26 cellular contexts compared by ENCODE assay signal in genomic region chr17:41111151-41111885, GRCh38. TPM values are rescaled to one million over a fixed set of nuclear protein-coding genes. Genes with fewer than 3 reads are reported as not detected.
DNase-seq lines count a peak whose midpoint lies in the region; FAIRE-seq and TF ChIP-seq lines count a peak whose summit lies in the region.
"Had no signal": no experiment of that assay in that cellular context is flagged by ENCODE, and none has a peak within 500 bp of the region (broad histone marks: within the 10 kb centered on the region; RNA-seq: fewer than 3 reads in every experiment).

No MANE protein-coding gene starts in this region.

- intact Hi-C loops in stomach (cut with DNase I; ENCODE audit: low total_unique reads) (no loop called here), adrenal gland (cut with DNase I) (no loop called here)

- no peak overlapping the region for H3K18ac ChIP-seq in mesendoderm (ENCODE audit: low read length)

- no peak overlapping the region for H2BK5ac ChIP-seq in mesendoderm (ENCODE audit: low read length)

- H3K79me1 ChIP-seq in mesendoderm (ENCODE audit: low read length): no peaks in the 10 kb centered on the region

- TF ChIP-seq POLR2A in stomach (IDR thresholded peaks at IDR 0.05) (no peak), adrenal gland (IDR thresholded peaks at IDR 0.05) (no peak)

- H3K79me2 ChIP-seq in mesendoderm (ENCODE audit: control insufficient read depth, insufficient read depth, low read length): no peaks in the 10 kb centered on the region

- H3K36me3 ChIP-seq in mesendoderm (ENCODE audit: control insufficient read depth, insufficient read depth, low read length): no peaks in the 10 kb centered on the region
- H3K36me3 ChIP-seq in stomach: no peaks in the 10 kb centered on the region
- H3K36me3 ChIP-seq in adrenal gland (replicated peaks in 1 of 2): no peaks in the 10 kb centered on the region
- H3K36me3 ChIP-seq: SJSA1 had no signal

- FAIRE-seq in A204.1 (lab: Jason Lieb, UNC): peak; percentile 77
- FAIRE-seq in RCC 7860 (lab: Jason Lieb, UNC): peak; percentile 46
- no peak for FAIRE-seq in GM19239 (lab: Jason Lieb, UNC)
- FAIRE-seq: G401.6, GM18507, H54 had no signal

- no peak overlapping the region for H3K4ac ChIP-seq in mesendoderm (ENCODE audit: low read depth, low read length)

- H3K27me3 ChIP-seq in mesendoderm (ENCODE audit: insufficient read depth, low read length, poor library complexity) (no peaks in the 10 kb centered on the region), stomach (peaks cover 0 to 15% (median 0%) of the 10 kb centered on the region in 3 donors), adrenal gland (no peaks in the 10 kb centered on the region)
- H3K27me3 ChIP-seq: BLaER1 treated with 17β-estradiol and CSF1 and Interleukin-3, amounts not matched to agents 10 nM and 100 nM; SJSA1 had no signal

- no peak overlapping the region for H3K4me3 ChIP-seq in mesendoderm (ENCODE audit: low read length)
- no peak overlapping the region for H3K4me3 ChIP-seq in stomach
- H3K4me3 ChIP-seq in adrenal gland: no peak overlapping the region
- H3K4me3 ChIP-seq: BLaER1 treated with 17β-estradiol and CSF1 and Interleukin-3, amounts not matched to agents 10 nM and 100 nM; SJSA1 had no signal

- no peak overlapping the region for H2BK15ac ChIP-seq in mesendoderm (replicated peaks; ENCODE audit: low read depth)

- no peak overlapping the region for H3K56ac ChIP-seq in mesendoderm (ENCODE audit: low read length)

- WGBS in mesendoderm (ENCODE audit: extremely low coverage, insufficient coverage, low lambda C conversion rate): no CpG with 5 or more reads among the region's 2 CpGs
- 58 to 71% (median 62%) methylated on average over 2 of the region's 2 CpGs for WGBS in stomach, 5 donors
- WGBS in adrenal gland, 4 donors: 64 to 77% (median 71%) methylated on average over 2 of the region's 2 CpGs

- TF ChIP-seq EP300 in stomach (IDR thresholded peaks at IDR 0.05): no peak

- H3K9me3 ChIP-seq in stomach (no peaks in the 10 kb centered on the region), adrenal gland (replicated peaks in 1 of 3) (peaks cover 0 to 5% (median 0%) of the 10 kb centered on the region in 3 donors)
- H3K9me3 ChIP-seq: SJSA1 had no signal

- no peak overlapping the region for H4K5ac ChIP-seq in mesendoderm (ENCODE audit: low read length)

- no peak for TF ChIP-seq CTCF in stomach (IDR thresholded peaks at IDR 0.05)
- no peak for TF ChIP-seq CTCF in adrenal gland (IDR thresholded peaks at IDR 0.05)

- H3K4me2 ChIP-seq in mesendoderm (ENCODE audit: low read length): no peak overlapping the region
- H3K4me2 ChIP-seq: BLaER1 treated with 17β-estradiol and CSF1 and Interleukin-3, amounts not matched to agents 10 nM and 100 nM had no signal

- DNase-seq in ELR (ENCODE audit: low read depth) (peak; percentile 31), RCC 7860 (ENCODE audit: low spot score) (no peak), mesendoderm (peak; percentile 4), GM19239 (ENCODE audit: insufficient read length, low spot score) (no peak), stomach (no peak), adrenal gland (no peak)
- DNase-seq: Calu3; CD8-positive, alpha-beta T cell; DMS153; MV-4-11; NCI-H1105 treated with DMSO at 0.1 percent for 48 hours; NCI-H1694; NCI-H2081; NCI-H2171 treated with DMSO at 0.1 percent for 48 hours; NCI-H524 treated with DMSO at 0.1 percent for 48 hours; NCI-H82; T-helper 1 cell had no signal

- H2BK120ac ChIP-seq in mesendoderm (ENCODE audit: low read depth, low read length): no peak overlapping the region

- H3K4me1 ChIP-seq in mesendoderm (ENCODE audit: control insufficient read depth, low read depth, low read length) (no peaks in the 10 kb centered on the region), stomach (peaks cover 0 to 5% (median 2%) of the 10 kb centered on the region in 4 donors), adrenal gland (replicated peaks in 1 of 2) (no peaks in the 10 kb centered on the region)

- no peak overlapping the region for H3K9ac ChIP-seq in mesendoderm (ENCODE audit: low read length)
- H3K9ac ChIP-seq: BLaER1 treated with 17β-estradiol and CSF1 and Interleukin-3, amounts not matched to agents 10 nM and 100 nM had no signal

- H3K23ac ChIP-seq in mesendoderm (ENCODE audit: low read length): no peak overlapping the region

- H4K8ac ChIP-seq in mesendoderm (ENCODE audit: low read depth, low read length): no peak overlapping the region

- H3K27ac ChIP-seq in mesendoderm (ENCODE audit: low read depth, low read length): no peak overlapping the region
- H3K27ac ChIP-seq in stomach: no peak overlapping the region
- no peak overlapping the region for H3K27ac ChIP-seq in adrenal gland
- H3K27ac ChIP-seq: BLaER1 treated with 17β-estradiol and CSF1 and Interleukin-3, amounts not matched to agents 10 nM and 100 nM; SJSA1 had no signal

- H2AK5ac ChIP-seq in mesendoderm (ENCODE audit: low read length): no peak overlapping the region

RNA-seq across cellular contexts. Expression of gene KRTAP4-9, which starts 6.1 kb away (rescaled TPM):
- not detected for polyA plus RNA-seq in mesendoderm (2013, experiment 1 of 2)
- polyA plus RNA-seq in mesendoderm (2013, experiment 2 of 2): not detected
- total RNA-seq in stomach (not detected), adrenal gland (not detected)
- polyA plus RNA-seq in stomach (not detected), adrenal gland (not detected)
- total RNA-seq: A172; Calu3; CD8-positive, alpha-beta T cell; M059J; SJSA1 had no signal

RNA-seq across cellular contexts. Expression of gene KRTAP4-11, which starts 6.9 kb away (rescaled TPM):
- not detected for polyA plus RNA-seq in mesendoderm (2013, experiment 1 of 2)
- not detected for polyA plus RNA-seq in mesendoderm (2013, experiment 2 of 2)
- not detected for total RNA-seq in stomach
- polyA plus RNA-seq in stomach: not detected
- total RNA-seq in adrenal gland: not detected
- not detected for polyA plus RNA-seq in adrenal gland
- total RNA-seq: A172; Calu3; CD8-positive, alpha-beta T cell; HT1080; M059J; SJSA1 had no signal

RNA-seq across cellular contexts. Expression of gene KRTAP4-16, which starts 9.3 kb away (rescaled TPM):
- not detected for polyA plus RNA-seq in mesendoderm (2013, experiment 1 of 2)
- polyA plus RNA-seq in mesendoderm (2013, experiment 2 of 2): not detected
- not detected for total RNA-seq in stomach
- polyA plus RNA-seq in stomach: not detected
- not detected for total RNA-seq in adrenal gland
- not detected for polyA plus RNA-seq in adrenal gland
- total RNA-seq: A172; Calu3; CD8-positive, alpha-beta T cell; HT1080; M059J; SJSA1 had no signal

RNA-seq across cellular contexts. Expression of gene KRTAP4-12, which starts 12.7 kb away (rescaled TPM):
- polyA plus RNA-seq in mesendoderm (2013, experiment 1 of 2): not detected
- polyA plus RNA-seq in mesendoderm (2013, experiment 2 of 2): not detected
- total RNA-seq in stomach (not detected), adrenal gland (not detected)
- polyA plus RNA-seq in stomach (not detected), adrenal gland (not detected)
- total RNA-seq: A172; Calu3; CD8-positive, alpha-beta T cell; HT1080; M059J; SJSA1 had no signal

RNA-seq across cellular contexts. Expression of gene KRTAP4-8, which starts 13.4 kb away (rescaled TPM):
- polyA plus RNA-seq in mesendoderm (2013, experiment 1 of 2): not detected
- polyA plus RNA-seq in mesendoderm (2013, experiment 2 of 2): not detected
- total RNA-seq in stomach: not detected
- polyA plus RNA-seq in stomach: not detected
- not detected for total RNA-seq in adrenal gland
- polyA plus RNA-seq in adrenal gland: not detected
- total RNA-seq: A172; Calu3; CD8-positive, alpha-beta T cell; HT1080; SJSA1 had no signal

Comparison
In these comparisons a context has a peak if more than half of its experiments do, and no peak if none do; other contexts are left out.
1. DNase-seq: peak in ELR (single experiment) and mesendoderm (single experiment); none in RCC 7860 (single experiment), GM19239 (single experiment), stomach (single experiment) and adrenal gland (0 of 7).